24 cellular contexts compared by ENCODE assay signal in genomic region chrX:148047216-148047615, GRCh38.
"Had no signal": no experiment of that assay in that cellular context is flagged by ENCODE, and none has a peak within 500 bp of the region (broad histone marks: within the 10 kb centered on the region; RNA-seq: fewer than 3 reads in every experiment).

No MANE protein-coding gene starts in this region.

- H3K36me3 ChIP-seq: esophagus muscularis mucosa, gastroesophageal sphincter, heart left ventricle, left lung, lower lobe of right lung had no signal

- H2AFZ ChIP-seq: hepatocyte had no signal

- H3K4me3 ChIP-seq: coronary artery, dorsolateral prefrontal cortex, esophagus muscularis mucosa, gastroesophageal sphincter, heart left ventricle, hepatocyte, left lung, lower lobe of right lung, mucosa of descending colon had no signal

- ATAC-seq: foreskin keratinocyte, gastroesophageal sphincter, heart left ventricle, left colon, left lung, left ventricle myocardium superior, lower lobe of right lung, mucosa of descending colon had no signal

- H3K4me2 ChIP-seq: hepatocyte had no signal

- H3K27me3 ChIP-seq: esophagus muscularis mucosa, foreskin keratinocyte, gastroesophageal sphincter, heart left ventricle, hepatocyte, left lung had no signal

- H3K27ac ChIP-seq: coronary artery, dorsolateral prefrontal cortex, esophagus muscularis mucosa, foreskin keratinocyte, gastroesophageal sphincter, heart left ventricle, hepatocyte, left lung, lower lobe of right lung had no signal

- FAIRE-seq: endothelial cell of umbilical vein, frontal cortex, kidney had no signal

- H3K4me1 ChIP-seq: esophagus muscularis mucosa, foreskin keratinocyte, gastroesophageal sphincter, heart left ventricle, left lung, lower lobe of right lung had no signal

- DNase-seq: dermis blood vessel endothelial cell; dorsolateral prefrontal cortex; effector CD4-positive, alpha-beta T cell; effector memory CD4-positive, alpha-beta T cell; foreskin keratinocyte; heart left ventricle; hypothalamus; immature natural killer cell; islet precursor cell; kidney; kidney glomerular epithelial cell; left colon; left lung; left ventricle myocardium superior; lower lobe of right lung; mesenchymal stem cell; mucosa of descending colon; naive B cell had no signal

- H3K9me3 ChIP-seq: esophagus muscularis mucosa, gastroesophageal sphincter, heart left ventricle, left lung, lower lobe of right lung, mucosa of descending colon had no signal

- H3K79me2 ChIP-seq: hepatocyte had no signal
